In the genomic region with DNA sequence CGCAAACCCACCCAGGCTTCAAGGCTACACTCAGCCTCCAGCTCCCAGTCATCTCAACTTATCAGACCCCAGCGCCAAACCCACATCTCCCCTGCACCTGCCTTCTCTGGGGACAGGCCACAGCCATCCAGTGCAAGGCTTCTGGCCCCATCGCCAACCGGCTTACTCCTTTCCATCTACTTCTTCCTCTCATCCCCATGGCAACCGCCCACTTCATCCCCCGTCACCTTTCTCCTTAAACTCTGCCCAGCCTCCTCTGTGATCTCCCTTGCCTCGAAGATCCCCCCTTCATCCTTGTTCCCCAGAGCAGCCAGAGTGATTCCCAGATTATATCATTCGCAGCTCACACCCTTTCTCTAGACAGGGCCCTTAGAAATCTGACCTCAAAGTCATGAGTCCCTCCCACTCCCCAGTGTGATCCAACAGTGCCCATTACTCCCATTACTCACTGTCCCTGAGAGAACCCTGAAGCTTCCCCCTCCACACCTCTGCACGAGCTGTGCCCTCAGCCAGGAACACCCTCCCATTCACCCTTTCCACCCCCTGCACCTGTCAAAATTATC, we compare ENCODE assay signal across 1 cellular context.
TF ChIP-seq lines count a peak whose summit lies in the region.

No MANE protein-coding gene starts in this region.

TF ChIP-seq in K562, 482 proteins besides CTCF, POLR2A, EP300 and RAD21:
- TF ChIP-seq RFX1 (IDR thresholded peaks at IDR 0.05): peak; percentile 82; the same call in 1 of the 2 replicates
- TF ChIP-seq ZNF324 (CRISPR knock-in tag; IDR thresholded peaks at IDR 0.05): no peak
- TF ChIP-seq SP2 (IDR thresholded peaks at IDR 0.05; ENCODE audit: extremely low read depth, low read depth, low read length, poor library complexity, severe bottlenecking): no peak
- TF ChIP-seq, protein P1, sequence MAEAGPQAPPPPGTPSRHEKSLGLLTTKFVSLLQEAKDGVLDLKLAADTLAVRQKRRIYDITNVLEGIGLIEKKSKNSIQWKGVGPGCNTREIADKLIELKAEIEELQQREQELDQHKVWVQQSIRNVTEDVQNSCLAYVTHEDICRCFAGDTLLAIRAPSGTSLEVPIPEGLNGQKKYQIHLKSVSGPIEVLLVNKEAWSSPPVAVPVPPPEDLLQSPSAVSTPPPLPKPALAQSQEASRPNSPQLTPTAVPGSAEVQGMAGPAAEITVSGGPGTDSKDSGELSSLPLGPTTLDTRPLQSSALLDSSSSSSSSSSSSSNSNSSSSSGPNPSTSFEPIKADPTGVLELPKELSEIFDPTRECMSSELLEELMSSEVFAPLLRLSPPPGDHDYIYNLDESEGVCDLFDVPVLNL (CRISPR knock-in tag; IDR thresholded peaks at IDR 0.05; ENCODE audit: low read depth): no peak
- no peak for TF ChIP-seq ZBED1 (IDR thresholded peaks at IDR 0.05)
- no peak for TF ChIP-seq ESRRA (IDR thresholded peaks at IDR 0.05; ENCODE audit: borderline replicate concordance, low read depth)
- TF ChIP-seq ZFP1 (CRISPR knock-in tag; IDR thresholded peaks at IDR 0.05): no peak
- peak; percentile 71 to 77; a peak in 3 of 4 replicates for TF ChIP-seq KDM1A (IDR thresholded peaks at IDR 0.05)
- TF ChIP-seq ZNF395 (CRISPR knock-in tag; IDR thresholded peaks at IDR 0.05): no peak
- TF ChIP-seq CTBP1 (IDR thresholded peaks at IDR 0.05; ENCODE audit: borderline replicate concordance): peak; percentile 69; the same call in 1 of the 2 replicates
- TF ChIP-seq TGIF2 (CRISPR knock-in tag; IDR thresholded peaks at IDR 0.05): 0 out of 2 replicates have a peak, but pooled peaks have one; percentile 33
- TF ChIP-seq RCOR1 (IDR thresholded peaks at IDR 0.05; ENCODE audit: borderline replicate concordance in 1 of 2, low read depth in 2 of 2, low read length in 2 of 2): peak in 1 of 2 experiments; percentile 43; a peak in 1 of 4 replicates
